In genomic region chr4:142845293-142846070, GRCh38 we compare ENCODE assay signal across 8 cellular contexts. TPM values are rescaled to one million over a fixed set of nuclear protein-coding genes. Genes with fewer than 3 reads are reported as not detected.
DNase-seq lines count a peak whose midpoint lies in the region; ATAC-seq, FAIRE-seq and TF ChIP-seq lines count a peak whose summit lies in the region.

No MANE protein-coding gene starts in this region.

- H3K27ac ChIP-seq in lower lobe of right lung = peak overlapping the region; percentile 54
- peak overlapping the region; percentile 77 for H3K27ac ChIP-seq in stomach smooth muscle (ENCODE audit: low read length)

- H3K27me3 ChIP-seq in bronchial epithelial cell (ENCODE audit: control insufficient read depth, insufficient read depth, low read length) (peaks cover 10% of the 10 kb centered on the region), lower lobe of right lung (ENCODE audit: low read depth) (peaks cover 29% of the 10 kb centered on the region), stomach smooth muscle (ENCODE audit: control insufficient read depth in 1 of 2, insufficient read depth in 2 of 2, low read length in 2 of 2) (no peaks in the 10 kb centered on the region)

- intact Hi-C loops in lower lobe of right lung (cut with DNase I) = no loop called here

- peak overlapping the region; percentile 80 to 91 for H3K9ac ChIP-seq in stomach smooth muscle (ENCODE audit: low read length in 2 of 2)

- H3K9me3 ChIP-seq in lower lobe of right lung (no peaks in the 10 kb centered on the region), stomach smooth muscle (ENCODE audit: control insufficient read depth in 2 of 2, low read length in 2 of 2) (no peaks in the 10 kb centered on the region)

- H3K36me3 ChIP-seq in bronchial epithelial cell (ENCODE audit: control insufficient read depth, insufficient read depth, low read length) (no peaks in the 10 kb centered on the region), lower lobe of right lung (no peaks in the 10 kb centered on the region), stomach smooth muscle (ENCODE audit: control insufficient read depth in 2 of 2, insufficient read depth in 2 of 2, low read length in 2 of 2) (no peaks in the 10 kb centered on the region)

- ATAC-seq in lower lobe of right lung (peak; percentile 12 to 61), HG03175 (IDR thresholded peaks at IDR 0.05; ENCODE audit: unreplicated experiment) (no peak), GM21360 (IDR thresholded peaks at IDR 0.05; ENCODE audit: unreplicated experiment) (no peak)

- peak overlapping the region; percentile 49 for H3K4me3 ChIP-seq in bronchial epithelial cell (ENCODE audit: low read depth, low read length)
- H3K4me3 ChIP-seq in lower lobe of right lung = peak overlapping the region; percentile 64
- peak overlapping the region; percentile 86 to 87 for H3K4me3 ChIP-seq in stomach smooth muscle (ENCODE audit: low read length in 2 of 2)

- DNase-seq in D341Med (ENCODE audit: low spot score) (peak; percentile 31), NCI-H748 (lab: John Stamatoyannopoulos, UW; ENCODE audit: unreplicated experiment) (peak; percentile 42), bronchial epithelial cell (ENCODE audit: low read depth) (no peak), lower lobe of right lung (peak; percentile 47), DMS79 treated with DMSO at 0.1 percent for 48 hours (lab: John Stamatoyannopoulos, UW) (no peak)

- no peak for TF ChIP-seq CTCF in bronchial epithelial cell (IDR thresholded peaks at IDR 0.05; ENCODE audit: insufficient read depth, low read length, severe bottlenecking)
- no peak for TF ChIP-seq CTCF in lower lobe of right lung (IDR thresholded peaks at IDR 0.05)

- no peak for FAIRE-seq in bronchial epithelial cell (lab: Jason Lieb, UNC)

- H3K4me1 ChIP-seq in lower lobe of right lung (peaks cover 21% of the 10 kb centered on the region), stomach smooth muscle (ENCODE audit: control insufficient read depth, insufficient read depth, low read length) (no peaks in the 10 kb centered on the region)

RNA-seq across cellular contexts. Expression of gene INPP4B, which starts 0.6 kb away (rescaled TPM):
- 63.2 and 74.8 TPM in 2 replicates for total RNA-seq in bronchial epithelial cell
- total RNA-seq in lower lobe of right lung = 12.1 TPM

Comparison
In these comparisons a context has a peak if more than half of its experiments do, and no peak if none do; other contexts are left out.
1. DNase-seq: peak in D341Med (single experiment), NCI-H748 (single experiment) and lower lobe of right lung (single experiment); none in bronchial epithelial cell (single experiment) and DMS79 treated with DMSO at 0.1 percent for 48 hours (single experiment).
2. ATAC-seq: peak in lower lobe of right lung (2 of 2); none in HG03175 (single experiment) and GM21360 (single experiment).
3. Peak in every context shown above with its lines, with median percentiles within 50 percentile points of each other: H3K4me3 ChIP-seq.